Comparison of ENCODE assay signal across 29 cellular contexts in genomic region chr16:19846421-19846820, GRCh38. TPM values are rescaled to one million over a fixed set of nuclear protein-coding genes. Genes with fewer than 3 reads are reported as not detected.
"Had no signal": no experiment of that assay in that cellular context is flagged by ENCODE, and none has a peak within 500 bp of the region (broad histone marks: within the 10 kb centered on the region; RNA-seq: fewer than 3 reads in every experiment).

No MANE protein-coding gene starts in this region.

- ATAC-seq: activated naive CD4-positive, alpha-beta T cell treated with anti-CD3 and anti-CD28 coated beads, Interleukin-2, amount 50 U/mL, for 72 hours; activated naive CD8-positive, alpha-beta T cell treated with anti-CD3 and anti-CD28 coated beads, Interleukin-2, amount 50 U/mL, for 24 hours; activated T-cell treated with anti-CD3 and anti-CD28 coated beads, Interleukin-2, amount 50 U/mL, for 4 hours; Panc1; Right ventricle myocardium inferior; T-cell had no signal

- H3K4me3 ChIP-seq: cardiac muscle cell, MG63, SK-N-MC had no signal

- H3K36me3 ChIP-seq: brain microvascular endothelial cell, cardiac muscle cell, MG63 had no signal

- H3K9me3 ChIP-seq: MG63 had no signal

- H3K27me3 ChIP-seq: brain microvascular endothelial cell, cardiac muscle cell, MG63 had no signal

- DNase-seq: activated CD4-positive, alpha-beta memory T cell treated with anti-CD3 and anti-CD28 coated beads for 36 hours; activated CD4-positive, alpha-beta T cell treated with anti-CD3 and anti-CD28 coated beads, Interleukin-2, amount 10 ng/mL, durations not matched to agents 7 days and 5 days; activated CD4-positive, CD25-positive, alpha-beta regulatory T cell; activated CD8-positive, alpha-beta memory T cell treated with anti-CD3 and anti-CD28 coated beads for 24 hours; activated effector memory CD4-positive, alpha-beta T cell treated with anti-CD3 and anti-CD28 coated beads, Interleukin-2, amount 50 U/mL, for 16 hours; activated naive CD4-positive, alpha-beta T cell treated with Interleukin-2 at 50 U/mL for 16 hours; activated naive CD8-positive, alpha-beta T cell treated with anti-CD3 and anti-CD28 coated beads, Interleukin-2, amount 50 U/mL, for 24 hours; activated T-cell treated with anti-CD3 and anti-CD28 coated beads, Interleukin-2, amount 50 U/mL, for 4 hours; amygdala; brain microvascular endothelial cell; MG63; NCI-H1105; NCI-H1436; NCI-H1694 treated with DMSO at 0.1 percent for 48 hours; NCI-H2029 treated with DMSO at 0.1 percent for 48 hours; NCI-H345; NCI-H510A; NCI-H526 treated with DMSO at 0.1 percent for 48 hours; NK-92 treated with Interleukin-12 subunit alpha and Interleukin-12 subunit beta, amount 100 ng/mL, for 24 hours; OCI-M1; RPMI8226; T-cell; T-helper 2 cell had no signal

- H3K27ac ChIP-seq: brain microvascular endothelial cell, cardiac muscle cell, SK-N-MC, VCaP had no signal

RNA-seq across cellular contexts. Expression of gene GPRC5B, which starts 38.2 kb away (rescaled TPM):
- total RNA-seq: activated CD4-positive, alpha-beta memory T cell treated with anti-CD3 and anti-CD28 coated beads for 36 hours had no signal
